Comparison of ENCODE assay signal across 15 cellular contexts in genomic region chr5:135373747-135374515, GRCh38. TPM values are rescaled to one million over a fixed set of nuclear protein-coding genes. Genes with fewer than 3 reads are reported as not detected.
DNase-seq lines count a peak whose midpoint lies in the region; ATAC-seq and TF ChIP-seq lines count a peak whose summit lies in the region.
"Had no signal": no experiment of that assay in that cellular context is flagged by ENCODE, and none has a peak within 500 bp of the region (broad histone marks: within the 10 kb centered on the region; RNA-seq: fewer than 3 reads in every experiment).

No MANE protein-coding gene starts in this region.

- H3K4me1 ChIP-seq in Loucy (ENCODE audit: insufficient read depth, low read length, poor library complexity, severe bottlenecking) (peaks cover 90% of the 10 kb centered on the region), trophoblast cell (ENCODE audit: control insufficient read depth in 1 of 2, insufficient read depth in 2 of 2, low read length in 2 of 2) (peaks cover 14 to 32% of the 10 kb centered on the region in 2 experiments)
- H3K4me1 ChIP-seq: HAP-1 had no signal

- H2BK12ac ChIP-seq in trophoblast cell (ENCODE audit: low read length): peak overlapping the region; percentile 41

- peaks cover 15% of the 10 kb centered on the region for H4K20me1 ChIP-seq in Loucy (ENCODE audit: insufficient read depth, low read length, poor library complexity, severe bottlenecking)

- no peak overlapping the region for H2BK120ac ChIP-seq in trophoblast cell (ENCODE audit: insufficient read depth, low read length, poor library complexity)

- H3K14ac ChIP-seq in trophoblast cell (ENCODE audit: low read length): no peak overlapping the region

- ATAC-seq in HG02623 (IDR thresholded peaks at IDR 0.05; ENCODE audit: unreplicated experiment): no peak
- ATAC-seq: activated naive CD4-positive, alpha-beta T cell treated with anti-CD3 and anti-CD28 coated beads, Interleukin-2, amount 50 U/mL, for 72 hours had no signal

- no peaks in the 10 kb centered on the region for H3K9me3 ChIP-seq in Loucy (ENCODE audit: insufficient read depth, low read depth, low read length)
- H3K9me3 ChIP-seq in trophoblast cell (ENCODE audit: insufficient read depth, low read depth, low read length): no peaks in the 10 kb centered on the region
- H3K9me3 ChIP-seq: HAP-1 had no signal

- no peak overlapping the region for H3K18ac ChIP-seq in trophoblast cell (ENCODE audit: low read length)

- peak overlapping the region; percentile 65 for H3K4me3 ChIP-seq in Loucy (ENCODE audit: low read length, poor library complexity, severe bottlenecking)
- no peak overlapping the region for H3K4me3 ChIP-seq in epithelial cell of esophagus (ENCODE audit: low read length)
- H3K4me3 ChIP-seq in trophoblast cell (ENCODE audit: low read depth, low read length): no peak overlapping the region
- H3K4me3 ChIP-seq: HAP-1 had no signal

- H3K36me3 ChIP-seq in Loucy (ENCODE audit: insufficient read depth, low read length) (peaks cover 82% of the 10 kb centered on the region), trophoblast cell (ENCODE audit: control insufficient read depth in 1 of 2, insufficient read depth in 2 of 2, low read length in 2 of 2) (peaks cover 41 to 54% of the 10 kb centered on the region in 2 experiments)

- no peak overlapping the region for H3K23ac ChIP-seq in trophoblast cell (ENCODE audit: low read length)

- no peak overlapping the region for H4K12ac ChIP-seq in trophoblast cell (ENCODE audit: low read depth, low read length)

- H2AFZ ChIP-seq in Loucy (ENCODE audit: low read length): no peak overlapping the region
- H2AFZ ChIP-seq in trophoblast cell (ENCODE audit: insufficient read depth, low read length, poor library complexity): no peak overlapping the region

- DNase-seq in NCI-H748 (lab: John Stamatoyannopoulos, UW; ENCODE audit: unreplicated experiment) (peak; percentile 54), NCI-H748 treated with DMSO at 0.1 percent for 48 hours (lab: John Stamatoyannopoulos, UW) (no peak), epithelial cell of esophagus (ENCODE audit: low read depth) (peak; percentile 32), trophoblast cell (peak; percentile 72 to 74), Ammon's horn (ENCODE audit: low spot score) (no peak)
- DNase-seq in activated CD8-positive, alpha-beta memory T cell treated with anti-CD3 and anti-CD28 coated beads for 24 hours: no peak
- DNase-seq: activated CD4-positive, alpha-beta T cell treated with anti-CD3 and anti-CD28 coated beads for 48 hours; DMS153; kidney; NCI-H2029; stimulated activated CD4-positive, alpha-beta T cell treated with anti-CD3 and anti-CD28 coated beads, Interleukin-12 subunit alpha, Interleukin-12 subunit beta, amount 100 ng/mL, for 4 hours had no signal

- H2AK5ac ChIP-seq in trophoblast cell (ENCODE audit: low read length): no peak overlapping the region

- TF ChIP-seq CTCF in Loucy (conservative IDR thresholded peaks at IDR 0.05; ENCODE audit: low read length): no peak
- no peak for TF ChIP-seq CTCF in epithelial cell of esophagus (IDR thresholded peaks at IDR 0.05; ENCODE audit: insufficient read depth, low read depth, low read length, missing control alignments)

- WGBS in trophoblast cell (ENCODE audit: extremely low coverage, insufficient coverage, insufficient read length): no CpG with 5 or more reads among the region's 7 CpGs

- peak overlapping the region; percentile 83 for H3K4me2 ChIP-seq in Loucy (ENCODE audit: low read depth, low read length, poor library complexity, severe bottlenecking)
- no peak overlapping the region for H3K4me2 ChIP-seq in trophoblast cell (ENCODE audit: low read length)

- H3K4ac ChIP-seq in trophoblast cell (ENCODE audit: low read depth, low read length): no peak overlapping the region

- H3K27me3 ChIP-seq in Loucy (ENCODE audit: insufficient read depth, low read length, poor library complexity, severe bottlenecking): no peaks in the 10 kb centered on the region
- H3K27me3 ChIP-seq in trophoblast cell (ENCODE audit: insufficient read depth, low read length): no peaks in the 10 kb centered on the region

- peaks cover 5% of the 10 kb centered on the region for H3K79me1 ChIP-seq in trophoblast cell (ENCODE audit: low read length)

- no peak overlapping the region for H3K27ac ChIP-seq in trophoblast cell (ENCODE audit: low read depth, low read length)

- no peak overlapping the region for H2BK5ac ChIP-seq in trophoblast cell (ENCODE audit: low read depth, low read length, poor library complexity)

- H4K91ac ChIP-seq in trophoblast cell (ENCODE audit: low read depth, low read length): no peak overlapping the region

- peaks cover 86% of the 10 kb centered on the region for H3K79me2 ChIP-seq in Loucy (ENCODE audit: insufficient read depth, low read length)
- H3K79me2 ChIP-seq in trophoblast cell (ENCODE audit: control insufficient read depth, insufficient read depth, low read length, poor library complexity): no peaks in the 10 kb centered on the region

- H3K9ac ChIP-seq in Loucy (ENCODE audit: low read depth, low read length, poor library complexity, severe bottlenecking) (peak overlapping the region; percentile 91), trophoblast cell (ENCODE audit: low read length) (no peak overlapping the region)

- no peak overlapping the region for H4K8ac ChIP-seq in trophoblast cell (ENCODE audit: low read depth, low read length)

- peaks cover 48% of the 10 kb centered on the region for H3F3A ChIP-seq in Loucy (ENCODE audit: low read depth)

- H3K9me2 ChIP-seq in Loucy (replicated peaks; ENCODE audit: low read depth, low read length): no peaks in the 10 kb centered on the region

RNA-seq across cellular contexts. Expression of gene MACROH2A1, which starts 25.1 kb away (rescaled TPM):
- polyA plus RNA-seq in trophoblast cell (2013): 172 and 175 TPM in 2 replicates

Comparison
In these comparisons a context has a peak if more than half of its experiments do, and no peak if none do; other contexts are left out.
1. DNase-seq: peak in NCI-H748 (single experiment), epithelial cell of esophagus (single experiment) and trophoblast cell (2 of 2); none in NCI-H748 treated with DMSO at 0.1 percent for 48 hours (single experiment), Ammon's horn (single experiment) and activated CD8-positive, alpha-beta memory T cell treated with anti-CD3 and anti-CD28 coated beads for 24 hours (single experiment).